In the genomic region with DNA sequence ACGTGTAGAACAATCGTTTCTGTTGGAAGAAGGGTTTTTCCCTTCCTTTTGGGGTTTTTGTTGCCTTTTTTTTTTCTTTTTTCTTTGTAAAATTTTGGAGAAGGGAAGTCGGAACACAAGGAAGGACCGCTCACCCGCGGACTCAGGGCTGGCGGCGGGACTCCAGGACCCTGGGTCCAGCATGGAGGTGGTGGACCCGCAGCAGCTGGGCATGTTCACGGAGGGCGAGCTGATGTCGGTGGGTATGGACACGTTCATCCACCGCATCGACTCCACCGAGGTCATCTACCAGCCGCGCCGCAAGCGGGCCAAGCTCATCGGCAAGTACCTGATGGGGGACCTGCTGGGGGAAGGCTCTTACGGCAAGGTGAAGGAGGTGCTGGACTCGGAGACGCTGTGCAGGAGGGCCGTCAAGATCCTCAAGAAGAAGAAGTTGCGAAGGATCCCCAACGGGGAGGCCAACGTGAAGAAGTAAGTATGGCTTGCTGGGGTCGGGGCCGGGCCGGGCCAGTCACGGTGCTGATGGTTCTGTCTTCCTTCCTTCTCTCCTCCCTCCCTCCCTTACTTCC, we compare ENCODE assay signal across 6 cellular contexts. TPM values are rescaled to one million over a fixed set of nuclear protein-coding genes. Genes with fewer than 3 reads are reported as not detected.
DNase-seq lines count a peak whose midpoint lies in the region; ATAC-seq and TF ChIP-seq lines count a peak whose summit lies in the region.

No MANE protein-coding gene starts in this region.

- no peaks in the 10 kb centered on the region for H3K36me3 ChIP-seq in transverse colon

- in situ Hi-C loops in transverse colon (cut with MboI; ENCODE audit: low pct_ligation_motif_present in 1 of 4, low pct_unique_long_range_greater_than_20kb in 1 of 4, low sequenced_read_pairs in 3 of 4) = no loop called here

- H3K36me3 Mint-ChIP-seq in immature natural killer cell = no peaks in the 10 kb centered on the region

- peak overlapping the region; percentile 87 to 91 (median 89) for H3K27ac ChIP-seq in transverse colon

- intact Hi-C loops in transverse colon (cut with DNase I; ENCODE audit: low total_unique reads) = no loop called here

- H3K4me3 Mint-ChIP-seq in immature natural killer cell = peak overlapping the region; percentile 90 to 93 (median 92)

- no peak for TF ChIP-seq EP300 in transverse colon (IDR thresholded peaks at IDR 0.05; ENCODE audit: low read depth)

- WGBS in transverse colon (ENCODE audit: low coverage in 1 of 2), 2 donors = 1 to 17% methylated on average over 2 to 32 of the region's 32 CpGs

- H3K9me3 ChIP-seq in transverse colon = no peaks in the 10 kb centered on the region

- peaks cover 8 to 13% (median 10%) of the 10 kb centered on the region in 3 donors for H3K27me3 Mint-ChIP-seq in immature natural killer cell (ENCODE audit: low read depth in 3 of 3)

- peaks cover 30 to 36% of the 10 kb centered on the region in 2 donors for H3K4me1 Mint-ChIP-seq in immature natural killer cell

- H3K4me3 ChIP-seq in GM12864 (ENCODE audit: low read depth, low read length) (peak overlapping the region; percentile 82), transverse colon (peak overlapping the region; percentile 34 to 93 (median 79))

- peak overlapping the region; percentile 85 to 92 (median 89) for H3K27ac Mint-ChIP-seq in immature natural killer cell

- H3K4me1 ChIP-seq in transverse colon = peaks cover 32 to 81% (median 66%) of the 10 kb centered on the region in 4 donors

- ATAC-seq in HG03354 (IDR thresholded peaks at IDR 0.05; ENCODE audit: poor library complexity, severe bottlenecking, unreplicated experiment) = no peak

- no peak for TF ChIP-seq POLR2A in transverse colon (IDR thresholded peaks at IDR 0.05)

- H3K27me3 ChIP-seq in transverse colon = no peaks in the 10 kb centered on the region

- no peaks in the 10 kb centered on the region for H3K9me3 Mint-ChIP-seq in immature natural killer cell

- DNase-seq in GM12864 (ENCODE audit: low read depth) (no peak), immature natural killer cell (peak in 2 of 3 donors; percentile 22 to 56), transverse colon (peak; percentile 41), NCI-H2227 (lab: John Stamatoyannopoulos, UW; ENCODE audit: unreplicated experiment) (no peak)
- DNase-seq in activated CD4-positive, alpha-beta T cell treated with anti-CD3 and anti-CD28 coated beads, Interleukin-2, amount 50 U/mL, for 1 hour = peak; percentile 29

- TF ChIP-seq CTCF in GM12864 (IDR thresholded peaks at IDR 0.05; ENCODE audit: low read depth, low read length, missing control alignments) (no peak), transverse colon (IDR thresholded peaks at IDR 0.05) (no peak)

RNA-seq across cellular contexts. Expression of a gene that starts 1.2 kb away (rescaled TPM):
- 10 to 100 TPM; 10.8 to 14.5 (median 11.7) TPM for polyA plus RNA-seq in immature natural killer cell
- total RNA-seq in transverse colon = 100 to 1,000 TPM in 3 of 4 donors, 10 to 100 TPM in 1; 93.7 to 152 (median 103) TPM

RNA-seq across cellular contexts. Expression of a gene that starts 31.0 kb away (rescaled TPM):
- polyA plus RNA-seq in immature natural killer cell = not detected
- 1 to 10 TPM in 1 of 4 donors, under 1 TPM in 2, not detected in 1; 0.32 to 5.2 (median 0.68) TPM for total RNA-seq in transverse colon

RNA-seq across cellular contexts. Expression of a gene that starts 32.7 kb away (rescaled TPM):
- polyA plus RNA-seq in immature natural killer cell = 1 to 10 TPM in 1 of 3 donors, under 1 TPM in 2; 0.27 to 3.4 (median 0.89) TPM
- total RNA-seq in transverse colon = 100 to 1,000 TPM in 1 of 4 donors, 10 to 100 TPM in 3; 34.5 to 142 (median 48.3) TPM

RNA-seq across cellular contexts. Expression of a gene that starts 34.7 kb away (rescaled TPM):
- 100 to 1,000 TPM; 145 to 310 (median 303) TPM for polyA plus RNA-seq in immature natural killer cell
- 100 to 1,000 TPM; 157 to 650 (median 240) TPM for total RNA-seq in transverse colon

RNA-seq across cellular contexts. Expression of a gene that starts 41.6 kb away (rescaled TPM):
- polyA plus RNA-seq in immature natural killer cell = 10 to 100 TPM in 2 of 3 donors, 1 to 10 TPM in 1; 4.9 to 16.0 (median 10.8) TPM
- total RNA-seq in transverse colon = 100 to 1,000 TPM in 3 of 4 donors, 10 to 100 TPM in 1; 89.4 to 379 (median 116) TPM

Comparison
In these comparisons a context has a peak if more than half of its experiments do, and no peak if none do; other contexts are left out.
1. DNase-seq: peak in activated CD4-positive, alpha-beta T cell treated with anti-CD3 and anti-CD28 coated beads, Interleukin-2, amount 50 U/mL, for 1 hour (single experiment), immature natural killer cell (2 of 3) and transverse colon (single experiment); none in GM12864 (single experiment) and NCI-H2227 (single experiment).